ENCODE assay signal across 1 cellular context in the genomic region with DNA sequence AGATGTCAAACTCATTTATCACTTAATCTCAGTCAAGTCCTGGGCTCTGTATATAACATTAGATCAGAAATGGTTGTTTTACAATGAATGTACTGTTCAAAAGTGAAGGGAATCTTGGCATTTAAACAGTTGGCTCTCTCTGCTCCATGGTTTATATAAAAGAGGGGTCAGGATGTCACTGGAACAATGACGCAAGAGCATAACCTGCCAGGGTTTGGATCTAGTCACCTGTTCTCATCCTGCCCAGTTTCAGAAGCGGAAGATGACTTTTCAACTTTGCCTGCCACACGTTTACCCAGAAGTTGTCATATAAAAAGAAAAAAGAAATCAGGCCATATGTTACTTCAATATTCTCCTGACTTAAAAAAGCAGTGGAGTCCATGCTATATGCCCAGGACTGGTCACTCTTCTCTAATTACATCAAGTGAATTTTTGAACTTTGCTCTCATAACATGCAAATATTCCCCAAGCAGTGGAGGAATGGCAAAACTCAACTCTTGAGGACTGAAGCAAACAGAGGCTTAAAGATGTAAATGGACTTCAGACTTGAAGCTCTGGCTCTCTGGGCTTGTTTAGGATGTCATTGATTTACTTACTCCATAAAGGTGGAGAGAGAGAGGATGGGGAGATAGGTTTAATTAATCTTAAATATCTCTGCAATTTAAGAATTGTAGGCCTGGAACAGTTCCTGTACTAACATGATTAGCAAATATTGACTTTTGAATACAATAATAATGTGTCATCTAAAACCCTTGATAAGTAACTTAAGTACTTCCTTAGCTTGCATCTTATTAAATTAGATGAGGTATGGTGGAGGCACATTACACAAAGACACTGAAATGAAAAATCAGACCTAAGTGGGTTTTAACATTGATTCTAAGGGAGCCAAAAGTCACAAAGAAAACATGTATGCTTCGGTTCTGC.
A peak's percentile ranks its signal among the peaks of the same experiment; 100 is the strongest.
TF ChIP-seq lines count a peak whose summit lies in the region.

No MANE protein-coding gene starts in this region.

TF ChIP-seq in HepG2, 621 proteins besides CTCF, POLR2A, EP300 and RAD21:
- TF ChIP-seq HNF4A (CRISPR knock-in tag; IDR thresholded peaks at IDR 0.05) (peak; percentile 27; the same call in 1 of the 2 replicates), ZFP41 (CRISPR knock-in tag; IDR thresholded peaks at IDR 0.05; ENCODE audit: borderline replicate concordance) (no peak), ZNF253 (CRISPR knock-in tag; IDR thresholded peaks at IDR 0.05; ENCODE audit: borderline replicate concordance) (no peak), BCL6 (CRISPR knock-in tag; IDR thresholded peaks at IDR 0.05) (no peak), CEBPB (IDR thresholded peaks at IDR 0.05; ENCODE audit: borderline replicate concordance, low read depth, low read length) (no peak), ZNF317 (CRISPR knock-in tag; IDR thresholded peaks at IDR 0.05) (no peak), ZKSCAN1 (IDR thresholded peaks at IDR 0.05; ENCODE audit: low read length) (no peak), ATF7 (IDR thresholded peaks at IDR 0.05) (0 out of 2 replicates have a peak, but pooled peaks have one; percentile 14), ATF7 (CRISPR knock-in tag; IDR thresholded peaks at IDR 0.05) (no peak)
- TF ChIP-seq, protein P1, sequence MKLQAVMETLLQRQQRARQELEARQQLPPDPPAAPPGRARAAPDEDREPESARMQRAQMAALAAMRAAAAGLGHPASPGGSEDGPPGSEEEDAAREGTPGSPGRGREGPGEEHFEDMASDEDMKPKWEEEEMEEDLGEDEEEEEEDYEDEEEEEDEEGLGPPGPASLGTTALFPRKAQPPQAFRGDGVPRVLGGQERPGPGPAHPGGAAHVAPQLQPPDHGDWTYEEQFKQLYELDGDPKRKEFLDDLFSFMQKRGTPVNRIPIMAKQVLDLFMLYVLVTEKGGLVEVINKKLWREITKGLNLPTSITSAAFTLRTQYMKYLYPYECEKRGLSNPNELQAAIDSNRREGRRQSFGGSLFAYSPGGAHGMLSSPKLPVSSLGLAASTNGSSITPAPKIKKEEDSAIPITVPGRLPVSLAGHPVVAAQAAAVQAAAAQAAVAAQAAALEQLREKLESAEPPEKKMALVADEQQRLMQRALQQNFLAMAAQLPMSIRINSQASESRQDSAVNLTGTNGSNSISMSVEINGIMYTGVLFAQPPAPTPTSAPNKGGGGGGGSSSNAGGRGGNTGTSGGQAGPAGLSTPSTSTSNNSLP (IDR thresholded peaks at IDR 0.05; ENCODE audit: low read depth, low read length): no peak
- TF ChIP-seq, protein P2, sequence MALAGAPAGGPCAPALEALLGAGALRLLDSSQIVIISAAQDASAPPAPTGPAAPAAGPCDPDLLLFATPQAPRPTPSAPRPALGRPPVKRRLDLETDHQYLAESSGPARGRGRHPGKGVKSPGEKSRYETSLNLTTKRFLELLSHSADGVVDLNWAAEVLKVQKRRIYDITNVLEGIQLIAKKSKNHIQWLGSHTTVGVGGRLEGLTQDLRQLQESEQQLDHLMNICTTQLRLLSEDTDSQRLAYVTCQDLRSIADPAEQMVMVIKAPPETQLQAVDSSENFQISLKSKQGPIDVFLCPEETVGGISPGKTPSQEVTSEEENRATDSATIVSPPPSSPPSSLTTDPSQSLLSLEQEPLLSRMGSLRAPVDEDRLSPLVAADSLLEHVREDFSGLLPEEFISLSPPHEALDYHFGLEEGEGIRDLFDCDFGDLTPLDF (CRISPR knock-in tag; IDR thresholded peaks at IDR 0.05): no peak
- TF ChIP-seq, protein P3, sequence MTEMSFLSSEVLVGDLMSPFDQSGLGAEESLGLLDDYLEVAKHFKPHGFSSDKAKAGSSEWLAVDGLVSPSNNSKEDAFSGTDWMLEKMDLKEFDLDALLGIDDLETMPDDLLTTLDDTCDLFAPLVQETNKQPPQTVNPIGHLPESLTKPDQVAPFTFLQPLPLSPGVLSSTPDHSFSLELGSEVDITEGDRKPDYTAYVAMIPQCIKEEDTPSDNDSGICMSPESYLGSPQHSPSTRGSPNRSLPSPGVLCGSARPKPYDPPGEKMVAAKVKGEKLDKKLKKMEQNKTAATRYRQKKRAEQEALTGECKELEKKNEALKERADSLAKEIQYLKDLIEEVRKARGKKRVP (CRISPR knock-in tag; IDR thresholded peaks at IDR 0.05): no peak
- TF ChIP-seq, protein P4, sequence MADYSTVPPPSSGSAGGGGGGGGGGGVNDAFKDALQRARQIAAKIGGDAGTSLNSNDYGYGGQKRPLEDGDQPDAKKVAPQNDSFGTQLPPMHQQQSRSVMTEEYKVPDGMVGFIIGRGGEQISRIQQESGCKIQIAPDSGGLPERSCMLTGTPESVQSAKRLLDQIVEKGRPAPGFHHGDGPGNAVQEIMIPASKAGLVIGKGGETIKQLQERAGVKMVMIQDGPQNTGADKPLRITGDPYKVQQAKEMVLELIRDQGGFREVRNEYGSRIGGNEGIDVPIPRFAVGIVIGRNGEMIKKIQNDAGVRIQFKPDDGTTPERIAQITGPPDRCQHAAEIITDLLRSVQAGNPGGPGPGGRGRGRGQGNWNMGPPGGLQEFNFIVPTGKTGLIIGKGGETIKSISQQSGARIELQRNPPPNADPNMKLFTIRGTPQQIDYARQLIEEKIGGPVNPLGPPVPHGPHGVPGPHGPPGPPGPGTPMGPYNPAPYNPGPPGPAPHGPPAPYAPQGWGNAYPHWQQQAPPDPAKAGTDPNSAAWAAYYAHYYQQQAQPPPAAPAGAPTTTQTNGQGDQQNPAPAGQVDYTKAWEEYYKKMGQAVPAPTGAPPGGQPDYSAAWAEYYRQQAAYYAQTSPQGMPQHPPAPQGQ (CRISPR knock-in tag; IDR thresholded peaks at IDR 0.05; ENCODE audit: borderline replicate concordance): no peak
